ENCODE assay signal across 8 cellular contexts in genomic region chr15:40694706-40695468, GRCh38. TPM values are rescaled to one million over a fixed set of nuclear protein-coding genes. Genes with fewer than 3 reads are reported as not detected.
DNase-seq lines count a peak whose midpoint lies in the region; ATAC-seq and TF ChIP-seq lines count a peak whose summit lies in the region.

Gene RAD51 (plus strand): TSS chr15:40695174. CDS start chr15:40698759, 3,585 bp downstream.

- TF ChIP-seq POLR2A in GM15510 (IDR thresholded peaks at IDR 0.05; ENCODE audit: borderline replicate concordance, extremely low read depth, insufficient read length) = peak; percentile 73

- no peaks in the 10 kb centered on the region for H3K9me3 ChIP-seq in upper lobe of right lung

- peaks cover 15% of the 10 kb centered on the region for H3K4me1 ChIP-seq in upper lobe of right lung

- H3K4me3 ChIP-seq in upper lobe of right lung = peak within 1 kb of the TSS; percentile 97

- TF ChIP-seq CTCF in upper lobe of right lung (IDR thresholded peaks at IDR 0.05) = no peak

- H3K27ac ChIP-seq in upper lobe of right lung = peak within 1 kb of the TSS; percentile 100

- DNase-seq in NCI-H1694 (lab: John Stamatoyannopoulos, UW) = peak; percentile 62
- peak; percentile 92 for DNase-seq in amniotic epithelial cell (ENCODE audit: low read depth)
- peak; percentile 95 for DNase-seq in left cardiac atrium
- DNase-seq in posterior vena cava (ENCODE audit: low spot score) = peak; percentile 99
- DNase-seq in upper lobe of right lung = peak; percentile 97

- no peaks in the 10 kb centered on the region for H3K27me3 ChIP-seq in upper lobe of right lung

- H3K36me3 ChIP-seq in upper lobe of right lung = peaks cover 8% of the 10 kb centered on the region

- intact Hi-C loops in T-helper 1 cell treated with Interleukin-12 subunit alpha and Interleukin-12 subunit beta and Interleukin-4 antibody, amounts not matched to agents 30 ng/mL and 1 ng/mL, for 36 hours (cut with micrococcal nuclease) = loop anchor here (1.0 to 10.0 kb wide), 11 partner anchors 16 to 370 kb away; partner anchors contain the start of genes CCDC32, DNAJC17, INAFM2 and KNL1
- intact Hi-C loops in left cardiac atrium (cut with DNase I) = no loop called here
- intact Hi-C loops in posterior vena cava (cut with DNase I) = no loop called here
- intact Hi-C loops in upper lobe of right lung (cut with DNase I) = no loop called here

- ATAC-seq in HG02884 (IDR thresholded peaks at IDR 0.05; ENCODE audit: unreplicated experiment) = peak; percentile 84
- ATAC-seq in left cardiac atrium = peak; percentile 99
- peak; percentile 98 for ATAC-seq in upper lobe of right lung

RNA-seq across cellular contexts. Expression of gene RAD51, which starts in this region (rescaled TPM):
- total RNA-seq in T-helper 1 cell treated with Interleukin-12 subunit alpha and Interleukin-12 subunit beta and Interleukin-4 antibody, amounts not matched to agents 30 ng/mL and 1 ng/mL, for 36 hours = 47.7 and 51.4 TPM in 2 replicates
- total RNA-seq in left cardiac atrium (1 to 10 TPM in 1 of 2 donors, under 1 TPM in 1; 0.97 to 2.6 TPM), posterior vena cava (1 to 10 TPM in 1 of 2 donors, under 1 TPM in 1; 0.52 to 1.0 TPM), upper lobe of right lung (0.98 TPM)

Comparison
In these comparisons a context has a peak if more than half of its experiments do, and no peak if none do; other contexts are left out.
1. Peak in every context shown above with its lines: DNase-seq, ATAC-seq, H3K4me3 ChIP-seq and H3K27ac ChIP-seq.
2. RNA of gene RAD51 (total RNA-seq): 47.7 to 51.4 TPM in T-helper 1 cell treated with Interleukin-12 subunit alpha and Interleukin-12 subunit beta and Interleukin-4 antibody, amounts not matched to agents 30 ng/mL and 1 ng/mL, for 36 hours; 0.97 to 2.6 TPM in left cardiac atrium, 0.52 to 1.0 TPM in posterior vena cava and 0.98 TPM in upper lobe of right lung (single experiment); every median in the first group is over 10 times any median in the second.
3. Peak in DNase-seq, ATAC-seq, H3K4me3 ChIP-seq and H3K27ac ChIP-seq in upper lobe of right lung; RNA of the gene not detected or under 1 TPM.